Comparison of ENCODE assay signal across 17 cellular contexts in genomic region chr5:127280494-127281220, GRCh38. TPM values are rescaled to one million over a fixed set of nuclear protein-coding genes. Genes with fewer than 3 reads are reported as not detected.
A peak's percentile ranks its signal among the peaks of the same experiment; 100 is the strongest.
DNase-seq lines count a peak whose midpoint lies in the region; ATAC-seq, FAIRE-seq and TF ChIP-seq lines count a peak whose summit lies in the region.
"Had no signal": no experiment of that assay in that cellular context is flagged by ENCODE, and none has a peak within 500 bp of the region (broad histone marks: within the 10 kb centered on the region; RNA-seq: fewer than 3 reads in every experiment).

No MANE protein-coding gene starts in this region.

- H3K9me3 ChIP-seq in astrocyte (ENCODE audit: insufficient read depth, low read depth, low read length): no peaks in the 10 kb centered on the region
- H3K9me3 ChIP-seq: upper lobe of left lung had no signal

- H3K36me3 ChIP-seq in astrocyte (ENCODE audit: insufficient read depth, low read length) (no peaks in the 10 kb centered on the region), mesendoderm (ENCODE audit: control insufficient read depth, insufficient read depth, low read length) (no peaks in the 10 kb centered on the region)
- H3K36me3 ChIP-seq: upper lobe of left lung had no signal

- WGBS in mesendoderm (ENCODE audit: extremely low coverage, insufficient coverage, low lambda C conversion rate): no CpG with 5 or more reads among the region's 11 CpGs

- no peak overlapping the region for H2AK5ac ChIP-seq in mesendoderm (ENCODE audit: low read length)

- H3K4me3 Mint-ChIP-seq in astrocyte (ENCODE audit: unreplicated experiment): no peak overlapping the region
- H3K4me3 Mint-ChIP-seq: activated T-cell treated with anti-CD3 and anti-CD28 coated beads, Interleukin-2, amount 50 U/mL, for 72 hours; CD8-positive, alpha-beta T cell; dendritic cell treated with granulocyte-macrophage colony-stimulating factor and Interleukin-4, amounts not matched to agents 40 ng/mL and 50 ng/mL, for 4 days had no signal

- H3K27me3 ChIP-seq in astrocyte (ENCODE audit: insufficient read depth, low read length) (peaks cover 11% of the 10 kb centered on the region), mesendoderm (ENCODE audit: insufficient read depth, low read length, poor library complexity) (no peaks in the 10 kb centered on the region)
- H3K27me3 ChIP-seq: upper lobe of left lung had no signal

- H3K4me3 ChIP-seq in astrocyte (ENCODE audit: insufficient read depth, low read depth, low read length) (no peak overlapping the region), mesendoderm (ENCODE audit: low read length) (no peak overlapping the region)
- H3K4me3 ChIP-seq: upper lobe of left lung had no signal

- DNase-seq in COLO668 (lab: John Stamatoyannopoulos, UW; ENCODE audit: unreplicated experiment): peak; percentile 37
- DNase-seq in astrocyte (ENCODE audit: low read depth): no peak
- DNase-seq in mesendoderm: peak; percentile 38
- no peak for DNase-seq in NCI-H146 (lab: John Stamatoyannopoulos, UW)
- no peak for DNase-seq in stimulated activated CD8-positive, alpha-beta memory T cell treated with anti-CD3 and anti-CD28 coated beads, Interleukin-4, amount 100 ng/mL, for 48 hours
- DNase-seq: activated CD4-positive, alpha-beta T cell treated with anti-CD3 and anti-CD28 coated beads, Interleukin-2, amount 50 U/mL, for 4 hours; activated T-cell treated with anti-CD3 and anti-CD28 coated beads, Interleukin-2, amount 50 U/mL, for 72 hours; CD8-positive, alpha-beta T cell; GF-D8; left ventricle myocardium superior; NCI-H1436; stimulated activated CD4-positive, alpha-beta T cell treated with anti-CD3 and anti-CD28 coated beads, Interleukin-1b, Interleukin-23, amount 100 ng/mL, for 48 hours had no signal

- H3K36me3 Mint-ChIP-seq in astrocyte (ENCODE audit: low read depth, unreplicated experiment): no peaks in the 10 kb centered on the region
- H3K36me3 Mint-ChIP-seq: CD8-positive, alpha-beta T cell had no signal

- FAIRE-seq in astrocyte (lab: Jason Lieb, UNC): no peak

- peak; percentile 47 for TF ChIP-seq CTCF in LNCAP (IDR thresholded peaks at IDR 0.05)
- TF ChIP-seq CTCF in astrocyte (IDR thresholded peaks at IDR 0.05; ENCODE audit: insufficient read depth, low read depth, low read length): peak; percentile 25

- H2BK5ac ChIP-seq in mesendoderm (ENCODE audit: low read length): no peak overlapping the region

- H3K18ac ChIP-seq in mesendoderm (ENCODE audit: low read length): no peak overlapping the region

- H3K4me2 ChIP-seq in astrocyte (ENCODE audit: low read length) (peak overlapping the region; percentile 36), mesendoderm (ENCODE audit: low read length) (no peak overlapping the region)

- H2BK120ac ChIP-seq in mesendoderm (ENCODE audit: low read depth, low read length): no peak overlapping the region

- H3K9ac ChIP-seq in astrocyte (ENCODE audit: low read length): no peak overlapping the region
- no peak overlapping the region for H3K9ac ChIP-seq in mesendoderm (ENCODE audit: low read length)

- no peak overlapping the region for H3K4ac ChIP-seq in mesendoderm (ENCODE audit: low read depth, low read length)

- no peak overlapping the region for H2AFZ ChIP-seq in astrocyte (ENCODE audit: low read depth, low read length)

- H3K79me2 ChIP-seq in astrocyte (ENCODE audit: insufficient read depth, low read length) (no peaks in the 10 kb centered on the region), mesendoderm (ENCODE audit: control insufficient read depth, insufficient read depth, low read length) (no peaks in the 10 kb centered on the region)

- H4K20me1 ChIP-seq in astrocyte (ENCODE audit: insufficient read depth, low read length): no peaks in the 10 kb centered on the region

- H4K8ac ChIP-seq in mesendoderm (ENCODE audit: low read depth, low read length): no peak overlapping the region

- H3K27ac ChIP-seq in astrocyte (ENCODE audit: low read depth, low read length) (no peak overlapping the region), mesendoderm (ENCODE audit: low read depth, low read length) (no peak overlapping the region)
- H3K27ac ChIP-seq: upper lobe of left lung had no signal

- H3K27me3 Mint-ChIP-seq in astrocyte (ENCODE audit: low read depth, unreplicated experiment): no peaks in the 10 kb centered on the region
- H3K27me3 Mint-ChIP-seq: dendritic cell treated with granulocyte-macrophage colony-stimulating factor and Interleukin-4, amounts not matched to agents 40 ng/mL and 50 ng/mL, for 4 days had no signal

- no peaks in the 10 kb centered on the region for H3K9me3 Mint-ChIP-seq in astrocyte (ENCODE audit: unreplicated experiment)
- H3K9me3 Mint-ChIP-seq: activated T-cell treated with anti-CD3 and anti-CD28 coated beads, Interleukin-2, amount 50 U/mL, for 72 hours; CD8-positive, alpha-beta T cell; dendritic cell treated with granulocyte-macrophage colony-stimulating factor and Interleukin-4, amounts not matched to agents 40 ng/mL and 50 ng/mL, for 4 days had no signal

- H3K56ac ChIP-seq in mesendoderm (ENCODE audit: low read length): no peak overlapping the region

- H4K5ac ChIP-seq in mesendoderm (ENCODE audit: low read length): no peak overlapping the region

- no peak overlapping the region for H3K23ac ChIP-seq in mesendoderm (ENCODE audit: low read length)

- ATAC-seq in HG03565 (IDR thresholded peaks at IDR 0.05; ENCODE audit: unreplicated experiment) (no peak), GM19455 (IDR thresholded peaks at IDR 0.05; ENCODE audit: unreplicated experiment) (no peak)
- ATAC-seq: activated T-cell treated with anti-CD3 and anti-CD28 coated beads, Interleukin-2, amount 50 U/mL, for 72 hours; CD8-positive, alpha-beta T cell; left ventricle myocardium superior had no signal

- no peak overlapping the region for H3K27ac Mint-ChIP-seq in astrocyte (ENCODE audit: unreplicated experiment)
- H3K27ac Mint-ChIP-seq: activated T-cell treated with anti-CD3 and anti-CD28 coated beads, Interleukin-2, amount 50 U/mL, for 72 hours; CD8-positive, alpha-beta T cell; dendritic cell treated with granulocyte-macrophage colony-stimulating factor and Interleukin-4, amounts not matched to agents 40 ng/mL and 50 ng/mL, for 4 days had no signal

- no peaks in the 10 kb centered on the region for H3K79me1 ChIP-seq in mesendoderm (ENCODE audit: low read length)

- no peak overlapping the region for H2BK15ac ChIP-seq in mesendoderm (replicated peaks; ENCODE audit: low read depth)

- H3K4me1 ChIP-seq in astrocyte (ENCODE audit: insufficient read depth, low read length) (no peaks in the 10 kb centered on the region), mesendoderm (ENCODE audit: control insufficient read depth, low read depth, low read length) (no peaks in the 10 kb centered on the region)
- H3K4me1 ChIP-seq: upper lobe of left lung had no signal

- H3K4me1 Mint-ChIP-seq in astrocyte (ENCODE audit: low read depth, unreplicated experiment): peaks cover 3% of the 10 kb centered on the region

RNA-seq across cellular contexts. Expression of gene MEGF10, which starts 9.9 kb away (rescaled TPM):
- 15.8 and 19.5 TPM in 2 replicates for total RNA-seq in astrocyte
- polyA plus RNA-seq in mesendoderm (2013, experiment 1 of 2): 2.2 TPM
- 2.0 TPM for polyA plus RNA-seq in mesendoderm (2013, experiment 2 of 2)
- total RNA-seq: CD8-positive, alpha-beta T cell had no signal

Comparison
In these comparisons a context has a peak if more than half of its experiments do, and no peak if none do; other contexts are left out.
1. DNase-seq: peak in COLO668 (single experiment) and mesendoderm (single experiment); none in astrocyte (single experiment), NCI-H146 (single experiment) and stimulated activated CD8-positive, alpha-beta memory T cell treated with anti-CD3 and anti-CD28 coated beads, Interleukin-4, amount 100 ng/mL, for 48 hours (single experiment).